20 cellular contexts compared by ENCODE assay signal in the genomic region with DNA sequence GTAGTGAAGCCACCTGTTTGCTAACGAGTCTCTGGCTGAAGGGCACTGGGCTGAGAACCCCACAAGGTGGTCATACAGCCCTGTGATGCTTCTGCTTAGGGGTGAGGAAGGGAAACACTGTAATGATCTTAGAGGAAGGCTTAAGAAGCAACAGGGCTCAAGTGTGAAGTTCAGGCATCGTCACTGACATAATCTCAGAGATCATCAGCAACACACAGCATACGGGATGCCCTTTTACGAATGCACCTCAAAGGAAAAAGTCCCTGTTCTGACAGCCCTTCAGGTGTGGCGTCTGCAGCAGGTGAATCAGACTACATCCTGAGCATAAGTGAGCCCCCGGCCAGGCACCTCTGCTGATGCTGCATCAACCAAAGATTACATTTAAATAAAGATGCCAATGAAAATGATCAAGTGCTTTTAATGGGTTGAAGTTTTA. TPM values are rescaled to one million over a fixed set of nuclear protein-coding genes. Genes with fewer than 3 reads are reported as not detected.
"Had no signal": no experiment of that assay in that cellular context is flagged by ENCODE, and none has a peak within 500 bp of the region (broad histone marks: within the 10 kb centered on the region; RNA-seq: fewer than 3 reads in every experiment).

No MANE protein-coding gene starts in this region.

- H3K36me3 Mint-ChIP-seq: natural killer cell, WTC11 had no signal

- H3K36me3 ChIP-seq: ovary had no signal

- H3K9me3 ChIP-seq: ovary, psoas muscle, tibial artery had no signal

- H3K27ac Mint-ChIP-seq: activated CD4-positive, alpha-beta T cell treated with anti-CD3 and anti-CD28 coated beads, Interleukin-2, amount 10 ng/mL, durations not matched to agents 7 days and 5 days; endodermal cell; natural killer cell; T-helper 2 cell treated with Interferon-gamma antibody and Interleukin-4, amounts not matched to agents 5 μg/mL and 100 μg/mL, for 36 hours; WTC11 had no signal

- H3K27me3 ChIP-seq: foreskin keratinocyte, ovary, tibial artery had no signal

- H3K4me1 ChIP-seq: foreskin keratinocyte, tibial artery had no signal

- H3K27ac ChIP-seq: foreskin keratinocyte, ovary, psoas muscle, tibial artery had no signal

- ATAC-seq: foreskin keratinocyte, natural killer cell, WTC11 had no signal

- H3K27me3 Mint-ChIP-seq: activated CD4-positive, alpha-beta T cell treated with anti-CD3 and anti-CD28 coated beads, Interleukin-2, amount 10 ng/mL, durations not matched to agents 7 days and 5 days had no signal

- H3K9me3 Mint-ChIP-seq: activated CD4-positive, alpha-beta T cell treated with anti-CD3 and anti-CD28 coated beads, Interleukin-2, amount 10 ng/mL, durations not matched to agents 7 days and 5 days; brain; endodermal cell; natural killer cell; T-helper 2 cell treated with Interferon-gamma antibody and Interleukin-4, amounts not matched to agents 5 μg/mL and 100 μg/mL, for 36 hours; WTC11 had no signal

- H3K4me1 Mint-ChIP-seq: activated CD4-positive, alpha-beta T cell treated with anti-CD3 and anti-CD28 coated beads, Interleukin-2, amount 10 ng/mL, durations not matched to agents 7 days and 5 days; endodermal cell; natural killer cell had no signal

- DNase-seq: activated CD4-positive, alpha-beta T cell treated with anti-CD3 and anti-CD28 coated beads, Interleukin-2, amount 10 ng/mL, durations not matched to agents 7 days and 5 days; activated effector memory CD4-positive, alpha-beta T cell treated with anti-CD3 and anti-CD28 coated beads, Interleukin-2, amount 50 U/mL, for 16 hours; endodermal cell; foreskin keratinocyte; hippocampal formation; left cardiac atrium; natural killer cell; ovary; psoas muscle; right cardiac atrium; stimulated activated CD4-positive, alpha-beta T cell treated with anti-CD3 and anti-CD28 coated beads, Interleukin-2, amount 100 ng/mL, for 24 hours; tibial artery had no signal

- H3K4me3 Mint-ChIP-seq: activated CD4-positive, alpha-beta T cell treated with anti-CD3 and anti-CD28 coated beads, Interleukin-2, amount 10 ng/mL, durations not matched to agents 7 days and 5 days; brain; endodermal cell; natural killer cell; T-helper 2 cell treated with Interferon-gamma antibody and Interleukin-4, amounts not matched to agents 5 μg/mL and 100 μg/mL, for 36 hours; WTC11 had no signal

- H3K4me3 ChIP-seq: ovary, psoas muscle, tibial artery had no signal

RNA-seq across cellular contexts. Expression of gene INSM1, which starts 58.6 kb away (rescaled TPM):
- total RNA-seq: activated CD4-positive, alpha-beta T cell treated with anti-CD3 and anti-CD28 coated beads, Interleukin-2, amount 10 ng/mL, durations not matched to agents 7 days and 5 days; epithelial cell of proximal tubule; fibroblast of lung; foreskin keratinocyte; left cardiac atrium; mesenteric fat pad; natural killer cell; ovary; right cardiac atrium; skeletal muscle tissue; urinary bladder had no signal
- polyA plus RNA-seq: fibroblast of lung, foreskin keratinocyte, psoas muscle, right cardiac atrium had no signal
